25 cellular contexts compared by ENCODE assay signal in the genomic region with DNA sequence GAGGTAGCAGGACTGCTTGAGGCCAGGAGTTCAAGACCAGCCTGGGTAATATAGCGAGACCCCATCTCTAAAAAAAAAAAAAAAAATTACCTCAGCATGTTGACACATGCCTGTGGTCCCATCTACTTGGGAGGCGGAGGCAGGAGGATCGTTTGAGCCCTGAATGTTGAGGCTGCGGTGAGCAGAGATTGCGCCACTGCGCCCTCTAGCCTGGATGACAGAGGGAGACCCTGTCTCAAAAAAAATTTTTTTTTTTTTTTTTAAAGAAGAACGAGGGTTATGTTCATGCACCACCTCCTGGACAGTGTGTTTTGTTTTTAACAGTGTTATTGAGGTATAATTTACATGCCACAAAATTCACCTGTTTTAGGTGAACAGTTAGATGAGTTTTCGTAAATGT.
"Had no signal": no experiment of that assay in that cellular context is flagged by ENCODE, and none has a peak within 500 bp of the region (broad histone marks: within the 10 kb centered on the region; RNA-seq: fewer than 3 reads in every experiment).

No MANE protein-coding gene starts in this region.

- H3K36me3 ChIP-seq: breast epithelium, esophagus squamous epithelium, gastroesophageal sphincter, neutrophil, ovary, right atrium auricular region, thoracic aorta, vagina had no signal

- ATAC-seq: activated T-cell treated with anti-CD3 and anti-CD28 coated beads, Interleukin-2, amount 50 U/mL, for 72 hours; gastroesophageal sphincter; left cardiac atrium; psoas muscle had no signal

- H3K9me3 ChIP-seq: breast epithelium, esophagus squamous epithelium, neutrophil, ovary, psoas muscle, thoracic aorta, vagina had no signal

- H3K27me3 ChIP-seq: breast epithelium, neutrophil, ovary, right atrium auricular region, vagina had no signal

- FAIRE-seq: islet of Langerhans had no signal

- H3K27ac ChIP-seq: breast epithelium, coronary artery, esophagus squamous epithelium, gastroesophageal sphincter, neutrophil, ovary, psoas muscle, right atrium auricular region, thoracic aorta, vagina had no signal

- H3K4me1 ChIP-seq: breast epithelium, gastroesophageal sphincter, psoas muscle, right atrium auricular region, vagina had no signal

- DNase-seq: activated CD4-positive, alpha-beta memory T cell treated with anti-CD3 and anti-CD28 coated beads, Interleukin-2, amount 10 ng/mL, durations not matched to agents 7 days and 5 days; activated CD4-positive, alpha-beta T cell treated with anti-CD3 and anti-CD28 coated beads for 48 hours; activated effector memory CD4-positive, alpha-beta T cell treated with Interleukin-2 at 50 U/mL for 16 hours; activated naive CD4-positive, alpha-beta T cell treated with anti-CD3 and anti-CD28 coated beads for 36 hours; activated naive CD8-positive, alpha-beta T cell treated with anti-CD3 and anti-CD28 coated beads, Interleukin-2, amount 10 ng/mL, durations not matched to agents 7 days and 5 days; activated T-cell treated with anti-CD3 and anti-CD28 coated beads, Interleukin-2, amount 50 U/mL, for 72 hours; amniotic stem cell; cerebellar nuclear complex; endodermal cell; esophagus squamous epithelium; head of caudate nucleus; hypothalamus; left cardiac atrium; ovary; psoas muscle; stimulated activated CD4-positive, alpha-beta T cell treated with anti-CD3 and anti-CD28 coated beads, Interleukin-4, amount 100 ng/mL, for 24 hours; stimulated activated naive CD4-positive, alpha-beta T cell treated with Interleukin-2 at 50 U/mL for 16 hours had no signal

- H3K4me3 ChIP-seq: breast epithelium, coronary artery, esophagus squamous epithelium, gastroesophageal sphincter, ovary, psoas muscle, right atrium auricular region, thoracic aorta, vagina had no signal
